29 cellular contexts compared by ENCODE assay signal in genomic region chr13:46712524-46712923, GRCh38.
DNase-seq lines count a peak whose midpoint lies in the region; ATAC-seq, FAIRE-seq and TF ChIP-seq lines count a peak whose summit lies in the region.
"Had no signal": no experiment of that assay in that cellular context is flagged by ENCODE, and none has a peak within 500 bp of the region (broad histone marks: within the 10 kb centered on the region; RNA-seq: fewer than 3 reads in every experiment).

No MANE protein-coding gene starts in this region.

- no peak overlapping the region for H3K18ac ChIP-seq in mesenchymal stem cell (ENCODE audit: low read depth in 1 of 2, low read length in 2 of 2)

- H3K36me3 ChIP-seq in BE2C (peaks cover 35% of the 10 kb centered on the region), mesenchymal stem cell (ENCODE audit: control insufficient read depth in 1 of 2, insufficient read depth in 2 of 2, low read depth in 1 of 2, low read length in 2 of 2) (peaks cover 15 to 71% of the 10 kb centered on the region in 2 experiments), kidney (ENCODE audit: control insufficient read depth in 1 of 2, insufficient read depth in 2 of 2, low read length in 2 of 2) (peaks cover 8 to 25% of the 10 kb centered on the region in 2 donors), Caco-2 (ENCODE audit: control insufficient read depth, insufficient read depth, low read length) (peaks cover 1% of the 10 kb centered on the region; the same call in 1 of the 2 replicates)

- H3K9me3 ChIP-seq in BE2C (no peaks in the 10 kb centered on the region), mesenchymal stem cell (ENCODE audit: control insufficient read depth, low read length) (no peaks in the 10 kb centered on the region), kidney (ENCODE audit: control insufficient read depth in 1 of 2, low read length in 2 of 2) (no peaks in the 10 kb centered on the region), Caco-2 (no peaks in the 10 kb centered on the region)

- H3K4me2 ChIP-seq in mesenchymal stem cell (ENCODE audit: low read length, poor library complexity, severe bottlenecking) = no peak overlapping the region

- peak; percentile 42 for TF ChIP-seq CTCF in BE2C (IDR thresholded peaks at IDR 0.05; ENCODE audit: low read depth, low read length)
- peak; percentile 9 for TF ChIP-seq CTCF in cardiac fibroblast (IDR thresholded peaks at IDR 0.05; ENCODE audit: low read depth, low read length)
- no peak for TF ChIP-seq CTCF in kidney (IDR thresholded peaks at IDR 0.05; ENCODE audit: borderline replicate concordance, extremely low read depth, insufficient read depth)
- peak in 1 of 2 experiments; percentile 22 for TF ChIP-seq CTCF in Caco-2 (IDR thresholded peaks at IDR 0.05; ENCODE audit: insufficient read depth in 1 of 2, low read depth in 1 of 2, low read length in 1 of 2, severe bottlenecking in 1 of 2, unreplicated experiment in 1 of 2)

- H3K4me1 ChIP-seq in BE2C (no peaks in the 10 kb centered on the region), mesenchymal stem cell (ENCODE audit: control insufficient read depth, insufficient read depth, low read depth, low read length) (peaks cover 3% of the 10 kb centered on the region), kidney (ENCODE audit: control insufficient read depth in 1 of 2, insufficient read depth in 1 of 2, low read depth in 1 of 2, low read length in 2 of 2) (no peaks in the 10 kb centered on the region), Caco-2 (peaks cover 22% of the 10 kb centered on the region)
- H3K4me1 ChIP-seq: parathyroid adenoma had no signal

- H3K27me3 Mint-ChIP-seq in Caco-2 (ENCODE audit: insufficient read depth, unreplicated experiment) = no peaks in the 10 kb centered on the region
- H3K27me3 Mint-ChIP-seq: activated B cell treated with CpG ODN at 0.5 μM for 24 hours; activated CD4-positive, alpha-beta memory T cell treated with anti-CD3 and anti-CD28 coated beads, Interleukin-2, amount 10 ng/mL, durations not matched to agents 7 days and 5 days; memory B cell; naive thymus-derived CD8-positive, alpha-beta T cell; stimulated activated naive CD8-positive, alpha-beta T cell treated with anti-CD3 and anti-CD28 coated beads, Interleukin-15, Interleukin-2, amounts not matched to agents 100 ng/mL and 50 ng/mL, for 24 hours had no signal

- CTCF ChIA-PET in Caco-2 (lab: Charles Lee) = interaction anchor here (0.9 to 1.2 kb wide), 5 partner anchors 9 to 223 kb away, joined by 3 to 5 read pairs (median 3); no protein-coding TSS in a partner anchor

- H2BK120ac ChIP-seq in mesenchymal stem cell (ENCODE audit: low read depth, low read length) = no peak overlapping the region

- no peak overlapping the region for H3K23ac ChIP-seq in mesenchymal stem cell (ENCODE audit: low read length in 2 of 2)

- H3K27me3 ChIP-seq in BE2C (no peaks in the 10 kb centered on the region), mesenchymal stem cell (ENCODE audit: control insufficient read depth in 1 of 2, insufficient read depth in 1 of 2, low read length in 2 of 2) (no peaks in the 10 kb centered on the region), Caco-2 (replicated peaks; ENCODE audit: control insufficient read depth, insufficient read depth, low read length) (no peaks in the 10 kb centered on the region)

- H2BK15ac ChIP-seq in mesenchymal stem cell (ENCODE audit: low read depth, poor library complexity, severe bottlenecking) = no peak overlapping the region

- peaks cover 59% of the 10 kb centered on the region for H3K36me3 Mint-ChIP-seq in Caco-2 (ENCODE audit: insufficient read depth, unreplicated experiment)

- H3K4me3 ChIP-seq in BE2C (ENCODE audit: low read depth, low read length) (no peak overlapping the region), cardiac fibroblast (replicated peaks in 1 of 2; ENCODE audit: low read depth in 2 of 2, low read length in 2 of 2) (no peak overlapping the region), mesenchymal stem cell (ENCODE audit: insufficient read depth in 1 of 2, low read depth in 1 of 2, low read length in 2 of 2) (no peak overlapping the region), kidney (ENCODE audit: low read length in 2 of 2) (no peak overlapping the region), Caco-2 (ENCODE audit: low read depth, low read length) (no peak overlapping the region)
- H3K4me3 ChIP-seq: SK-N-MC had no signal

- H2AFZ ChIP-seq in mesenchymal stem cell (ENCODE audit: low read depth, low read length) = no peak overlapping the region
- H2AFZ ChIP-seq: parathyroid adenoma had no signal

- FAIRE-seq in kidney (lab: Jason Lieb, UNC) = no peak
- FAIRE-seq: H1, HepG2 had no signal

- H3K27ac Mint-ChIP-seq in Caco-2 (ENCODE audit: unreplicated experiment) = no peak overlapping the region
- H3K27ac Mint-ChIP-seq: activated B cell treated with CpG ODN at 0.5 μM for 24 hours; activated CD4-positive, alpha-beta memory T cell treated with anti-CD3 and anti-CD28 coated beads, Interleukin-2, amount 10 ng/mL, durations not matched to agents 7 days and 5 days; stimulated activated naive CD8-positive, alpha-beta T cell treated with anti-CD3 and anti-CD28 coated beads, Interleukin-15, Interleukin-2, amounts not matched to agents 100 ng/mL and 50 ng/mL, for 24 hours had no signal

- no peak overlapping the region for H2AK5ac ChIP-seq in mesenchymal stem cell (ENCODE audit: low read length, severe bottlenecking)

- H3K79me1 ChIP-seq in mesenchymal stem cell (replicated peaks; ENCODE audit: low read length, poor library complexity, severe bottlenecking) = peaks cover 17% of the 10 kb centered on the region

- H3K4ac ChIP-seq in mesenchymal stem cell (ENCODE audit: low read depth in 1 of 2, low read length in 2 of 2) = no peak overlapping the region

- H3K9ac ChIP-seq in mesenchymal stem cell (ENCODE audit: low read length) (peak overlapping the region; percentile 7), kidney (ENCODE audit: low read length in 2 of 2) (no peak overlapping the region)
- H3K9ac ChIP-seq: parathyroid adenoma had no signal

- no peak overlapping the region for H2BK12ac ChIP-seq in mesenchymal stem cell (ENCODE audit: low read length in 2 of 2)

- DNase-seq in BE2C = no peak
- DNase-seq in NCI-H187 treated with DMSO at 0.1 percent for 48 hours (lab: John Stamatoyannopoulos, UW) = peak; percentile 35
- DNase-seq in cardiac fibroblast (ENCODE audit: low read depth in 2 of 2) = no peak
- no peak for DNase-seq in mesenchymal stem cell
- DNase-seq in kidney = no peak
- no peak for DNase-seq in NCI-H345 treated with DMSO at 0.1 percent for 48 hours (lab: John Stamatoyannopoulos, UW; ENCODE audit: unreplicated experiment)
- no peak for DNase-seq in Caco-2
- DNase-seq: activated B cell treated with CpG ODN at 0.5 μM for 24 hours; activated CD4-positive, alpha-beta memory T cell treated with anti-CD3 and anti-CD28 coated beads, Interleukin-2, amount 10 ng/mL, durations not matched to agents 7 days and 5 days; activated naive CD4-positive, alpha-beta T cell; activated T-cell treated with anti-CD3 and anti-CD28 coated beads, Interleukin-2, amount 50 U/mL, for 1 hour; amniotic stem cell; caudate nucleus; hypothalamus; naive thymus-derived CD8-positive, alpha-beta T cell; NCI-H1105; NCI-H2171; NCI-H524 treated with DMSO at 0.1 percent for 48 hours; right cardiac atrium; RPMI8226; trophoblast cell had no signal

- BruUV-seq in Caco-2 (replicated peaks; lab: Mats Ljungman, UMichigan) = no TSS peak

- no peak overlapping the region for H2BK5ac ChIP-seq in mesenchymal stem cell (ENCODE audit: low read depth, low read length, poor library complexity, severe bottlenecking)

- H3K4me3 Mint-ChIP-seq in Caco-2 (ENCODE audit: unreplicated experiment) = no peak overlapping the region
- H3K4me3 Mint-ChIP-seq: activated B cell treated with CpG ODN at 0.5 μM for 24 hours; activated CD4-positive, alpha-beta memory T cell treated with anti-CD3 and anti-CD28 coated beads, Interleukin-2, amount 10 ng/mL, durations not matched to agents 7 days and 5 days; memory B cell; naive thymus-derived CD8-positive, alpha-beta T cell; stimulated activated naive CD8-positive, alpha-beta T cell treated with anti-CD3 and anti-CD28 coated beads, Interleukin-15, Interleukin-2, amounts not matched to agents 100 ng/mL and 50 ng/mL, for 24 hours had no signal

- H4K8ac ChIP-seq in mesenchymal stem cell (ENCODE audit: low read length) = no peak overlapping the region

- no peak overlapping the region for H3K14ac ChIP-seq in mesenchymal stem cell (ENCODE audit: low read length in 2 of 2)

- 83% methylated on average over 6 of the region's 6 CpGs for WGBS in mesenchymal stem cell

- intact Hi-C loops in kidney (cut with DNase I) (no loop called here), Caco-2 (cut with micrococcal nuclease; ENCODE audit: unreplicated experiment) (no loop called here)

- peaks cover 7% of the 10 kb centered on the region for H3K4me1 Mint-ChIP-seq in Caco-2 (ENCODE audit: low read depth, unreplicated experiment)
- H3K4me1 Mint-ChIP-seq: activated B cell treated with CpG ODN at 0.5 μM for 24 hours; activated CD4-positive, alpha-beta memory T cell treated with anti-CD3 and anti-CD28 coated beads, Interleukin-2, amount 10 ng/mL, durations not matched to agents 7 days and 5 days; memory B cell had no signal

- H3K9me3 Mint-ChIP-seq in Caco-2 (ENCODE audit: unreplicated experiment) = no peaks in the 10 kb centered on the region
- H3K9me3 Mint-ChIP-seq: activated B cell treated with CpG ODN at 0.5 μM for 24 hours; activated CD4-positive, alpha-beta memory T cell treated with anti-CD3 and anti-CD28 coated beads, Interleukin-2, amount 10 ng/mL, durations not matched to agents 7 days and 5 days; memory B cell; naive thymus-derived CD8-positive, alpha-beta T cell; stimulated activated naive CD8-positive, alpha-beta T cell treated with anti-CD3 and anti-CD28 coated beads, Interleukin-15, Interleukin-2, amounts not matched to agents 100 ng/mL and 50 ng/mL, for 24 hours had no signal

- no peak overlapping the region for H4K91ac ChIP-seq in mesenchymal stem cell (ENCODE audit: low read length)

- no peak for ATAC-seq in HG03457 (IDR thresholded peaks at IDR 0.05; ENCODE audit: unreplicated experiment)
- ATAC-seq: HepG2; naive thymus-derived CD8-positive, alpha-beta T cell; right cardiac atrium had no signal

- POLR2A ChIA-PET in Caco-2 (lab: Charles Lee) = no interaction called here

- H3K27ac ChIP-seq in mesenchymal stem cell (ENCODE audit: low read length, poor library complexity, severe bottlenecking) (peak overlapping the region; percentile 5), kidney (ENCODE audit: low read depth in 2 of 2, low read length in 2 of 2) (no peak overlapping the region)
- H3K27ac ChIP-seq: C4-2B, parathyroid adenoma, SK-N-MC had no signal
